20 cellular contexts compared by ENCODE assay signal in genomic region chr16:12437761-12438440, GRCh38.
"Had no signal": no experiment of that assay in that cellular context is flagged by ENCODE, and none has a peak within 500 bp of the region (broad histone marks: within the 10 kb centered on the region; RNA-seq: fewer than 3 reads in every experiment).

No MANE protein-coding gene starts in this region.

- H3K36me3 ChIP-seq: heart left ventricle, sigmoid colon had no signal

- H3K27ac ChIP-seq: coronary artery, heart left ventricle, sigmoid colon, spleen, tibial nerve had no signal

- DNase-seq: activated CD4-positive, alpha-beta T cell treated with anti-CD3 and anti-CD28 coated beads, Interleukin-2, amount 50 U/mL, for 48 hours; activated CD8-positive, alpha-beta memory T cell treated with anti-CD3 and anti-CD28 coated beads, Interleukin-2, amount 50 U/mL, for 48 hours; activated effector memory CD4-positive, alpha-beta T cell treated with Interleukin-2 at 50 U/mL for 16 hours; activated T-cell treated with anti-CD3 and anti-CD28 coated beads, Interleukin-2, amount 50 U/mL, for 4 hours; cerebellar nuclear complex; heart left ventricle; left cardiac atrium; naive B cell; occipital lobe; sigmoid colon; spleen; stimulated activated CD4-positive, alpha-beta T cell treated with anti-CD3 and anti-CD28 coated beads, Interleukin-4, amount 100 ng/mL, for 1 hour; T-cell had no signal

- H3K4me3 ChIP-seq: coronary artery, heart left ventricle, lung, sigmoid colon, spleen, tibial nerve had no signal

- ATAC-seq: activated T-cell treated with anti-CD3 and anti-CD28 coated beads, Interleukin-2, amount 50 U/mL, for 4 hours; left cardiac atrium; SK-N-SH treated with all-trans-retinoic acid at 6 μM for 48 hours; T-cell had no signal

- H3K27me3 ChIP-seq: heart left ventricle, sigmoid colon, spleen, tibial nerve had no signal

- H3K27me3 Mint-ChIP-seq: activated naive CD8-positive, alpha-beta T cell; naive B cell; stimulated activated naive CD8-positive, alpha-beta T cell treated with anti-CD3 and anti-CD28 coated beads, Interleukin-15, Interleukin-2, amounts not matched to agents 100 ng/mL and 50 ng/mL, for 24 hours; T-cell had no signal

- H3K9me3 ChIP-seq: sigmoid colon had no signal

- H3K4me3 Mint-ChIP-seq: activated naive CD8-positive, alpha-beta T cell; activated T-cell treated with anti-CD3 and anti-CD28 coated beads, Interleukin-2, amount 50 U/mL, for 4 hours; stimulated activated naive CD8-positive, alpha-beta T cell treated with anti-CD3 and anti-CD28 coated beads, Interleukin-15, Interleukin-2, amounts not matched to agents 100 ng/mL and 50 ng/mL, for 24 hours; T-cell; T-helper 2 cell treated with Interferon-gamma antibody and Interleukin-4, amounts not matched to agents 5 μg/mL and 100 μg/mL, for 36 hours had no signal

- H3K27ac Mint-ChIP-seq: stimulated activated naive CD8-positive, alpha-beta T cell treated with anti-CD3 and anti-CD28 coated beads, Interleukin-15, Interleukin-2, amounts not matched to agents 100 ng/mL and 50 ng/mL, for 24 hours; T-cell; T-helper 2 cell treated with Interferon-gamma antibody and Interleukin-4, amounts not matched to agents 5 μg/mL and 100 μg/mL, for 36 hours had no signal

- H3K9me3 Mint-ChIP-seq: activated T-cell treated with anti-CD3 and anti-CD28 coated beads, Interleukin-2, amount 50 U/mL, for 4 hours; T-cell; T-helper 2 cell treated with Interferon-gamma antibody and Interleukin-4, amounts not matched to agents 5 μg/mL and 100 μg/mL, for 36 hours had no signal
